Comparison of ENCODE assay signal across 11 cellular contexts in the genomic region with DNA sequence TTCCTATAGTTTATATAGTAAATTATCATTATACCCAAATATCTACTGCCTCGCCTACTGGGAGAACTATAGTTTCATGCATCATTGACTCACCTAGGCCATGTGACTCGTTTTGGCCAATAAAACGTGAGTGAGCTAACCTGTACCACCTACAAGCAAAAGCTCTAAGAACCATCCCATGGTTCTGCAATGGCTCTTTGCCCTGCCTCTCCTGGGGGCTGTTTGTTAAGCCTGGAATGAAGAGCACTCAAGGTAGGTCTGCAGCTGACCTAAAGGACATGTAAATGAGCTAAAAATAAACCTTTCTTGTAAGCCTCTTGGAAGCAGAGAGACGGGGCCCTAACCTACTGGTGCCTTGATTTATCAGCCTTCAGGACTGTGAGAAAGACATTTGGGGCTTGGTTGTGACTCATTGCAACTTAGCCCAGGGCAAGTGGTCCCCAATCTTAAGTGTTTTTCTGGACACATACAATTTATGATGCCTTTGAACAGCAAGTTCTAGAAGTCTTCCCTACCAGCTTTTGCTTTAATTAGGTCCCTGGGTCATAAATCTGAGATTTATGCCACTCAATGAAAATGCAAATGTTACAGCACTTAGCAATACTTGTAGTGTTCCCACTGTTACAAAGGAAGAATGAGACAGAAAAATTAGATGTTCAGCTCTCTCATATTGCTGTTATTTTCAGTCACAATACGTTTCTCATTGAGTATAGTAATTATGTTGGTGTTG.
"Had no signal": no experiment of that assay in that cellular context is flagged by ENCODE, and none has a peak within 500 bp of the region (broad histone marks: within the 10 kb centered on the region; RNA-seq: fewer than 3 reads in every experiment).

No MANE protein-coding gene starts in this region.

- FAIRE-seq: astrocyte had no signal

- DNase-seq: activated CD8-positive, alpha-beta memory T cell treated with anti-CD3 and anti-CD28 coated beads for 24 hours; activated naive CD4-positive, alpha-beta T cell treated with anti-CD3 and anti-CD28 coated beads for 36 hours; esophagus squamous epithelium; foreskin fibroblast; stimulated activated CD4-positive, alpha-beta T cell treated with anti-CD3 and anti-CD28 coated beads, Interleukin-2, amount 100 ng/mL, for 48 hours; stimulated activated CD8-positive, alpha-beta memory T cell treated with anti-CD3 and anti-CD28 coated beads, Interleukin-4, amount 100 ng/mL, for 48 hours; stimulated activated naive CD8-positive, alpha-beta T cell treated with anti-CD3 and anti-CD28 coated beads, Interleukin-15, Interleukin-2, amounts not matched to agents 100 U/mL and 50 U/mL, for 24 hours; T-helper 9 cell had no signal

- H3K36me3 ChIP-seq: esophagus squamous epithelium, suprapubic skin had no signal

- H3K4me3 Mint-ChIP-seq: activated naive CD4-positive, alpha-beta T cell treated with anti-CD3 and anti-CD28 coated beads for 36 hours had no signal

- H3K4me3 ChIP-seq: esophagus squamous epithelium, suprapubic skin had no signal

- H3K9me3 ChIP-seq: esophagus squamous epithelium, suprapubic skin had no signal

- ATAC-seq: left lobe of liver; stimulated activated naive CD8-positive, alpha-beta T cell treated with anti-CD3 and anti-CD28 coated beads, Interleukin-15, Interleukin-2, amounts not matched to agents 100 U/mL and 50 U/mL, for 24 hours had no signal

- H3K9me3 Mint-ChIP-seq: activated naive CD4-positive, alpha-beta T cell treated with anti-CD3 and anti-CD28 coated beads for 36 hours had no signal

- H3K27ac Mint-ChIP-seq: activated naive CD4-positive, alpha-beta T cell treated with anti-CD3 and anti-CD28 coated beads for 36 hours had no signal

- H3K27me3 ChIP-seq: esophagus squamous epithelium, suprapubic skin had no signal

- H3K27ac ChIP-seq: esophagus squamous epithelium, suprapubic skin had no signal
